Comparison of ENCODE assay signal across 12 cellular contexts in the genomic region with DNA sequence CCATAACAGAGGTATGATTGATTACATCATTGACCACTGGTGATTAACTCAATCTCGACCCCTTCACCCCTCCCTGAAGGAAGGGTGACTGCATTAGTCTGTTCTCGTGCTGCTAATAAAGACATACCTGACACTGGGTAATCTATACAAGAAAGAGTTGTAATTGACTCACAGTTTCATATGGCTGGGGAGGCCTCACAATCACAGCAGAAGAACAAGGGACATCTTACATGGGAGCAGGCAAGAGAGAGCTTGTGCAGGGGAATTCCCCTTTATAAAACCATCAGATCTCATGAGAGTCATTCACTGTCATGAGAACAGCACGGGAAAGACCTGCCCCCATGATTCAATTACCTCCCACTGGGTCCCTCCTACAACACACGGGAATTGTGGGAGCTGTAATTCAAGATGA. TPM values are rescaled to one million over a fixed set of nuclear protein-coding genes. Genes with fewer than 3 reads are reported as not detected.
A peak's percentile ranks its signal among the peaks of the same experiment; 100 is the strongest.
DNase-seq lines count a peak whose midpoint lies in the region; ATAC-seq and TF ChIP-seq lines count a peak whose summit lies in the region.
"Had no signal": no experiment of that assay in that cellular context is flagged by ENCODE, and none has a peak within 500 bp of the region (broad histone marks: within the 10 kb centered on the region; RNA-seq: fewer than 3 reads in every experiment).

No MANE protein-coding gene starts in this region.

- TF ChIP-seq CTCF in smooth muscle cell (IDR thresholded peaks at IDR 0.05; ENCODE audit: borderline replicate concordance, insufficient read depth, poor library complexity, severe bottlenecking) (no peak), suprapubic skin (IDR thresholded peaks at IDR 0.05) (no peak), A673 (conservative IDR thresholded peaks at IDR 0.05; ENCODE audit: low read depth, low read length) (no peak)

- no peak overlapping the region for H2AFZ ChIP-seq in smooth muscle cell (ENCODE audit: low read depth)

- H3K79me2 ChIP-seq in smooth muscle cell (ENCODE audit: low read depth) = no peaks in the 10 kb centered on the region

- H3K27me3 ChIP-seq in smooth muscle cell (ENCODE audit: low read depth) (no peaks in the 10 kb centered on the region), suprapubic skin (no peaks in the 10 kb centered on the region), A673 (replicated peaks; ENCODE audit: insufficient read depth, low read depth, low read length, poor library complexity) (no peaks in the 10 kb centered on the region)
- H3K27me3 ChIP-seq: tibial artery had no signal

- 65% methylated on average over 4 of the region's 4 CpGs for WGBS in smooth muscle cell (ENCODE audit: low lambda C conversion rate)
- WGBS in suprapubic skin = 45% methylated on average over 4 of the region's 4 CpGs

- no peak overlapping the region for H3K27ac Mint-ChIP-seq in activated CD4-positive, alpha-beta memory T cell treated with anti-CD3 and anti-CD28 coated beads for 36 hours
- H3K27ac Mint-ChIP-seq in activated CD4-positive, alpha-beta memory T cell treated with anti-CD3 and anti-CD28 coated beads, Interleukin-2, amount 10 ng/mL, durations not matched to agents 7 days and 5 days = no peak overlapping the region

- peaks cover 3% of the 10 kb centered on the region for H3F3A ChIP-seq in smooth muscle cell (ENCODE audit: low read depth)

- CTCF ChIA-PET in activated CD4-positive, alpha-beta memory T cell treated with anti-CD3 and anti-CD28 coated beads for 36 hours (lab: Charles Lee) = interaction anchor here (1.7 kb wide), 1 partner anchor 572 kb away, joined by 4 read pairs; no protein-coding TSS in a partner anchor
- CTCF ChIA-PET in activated CD4-positive, alpha-beta memory T cell treated with anti-CD3 and anti-CD28 coated beads, Interleukin-2, amount 10 ng/mL, durations not matched to agents 7 days and 5 days (lab: Charles Lee) = interaction anchor here (0.5 kb wide), 1 partner anchor 528 kb away, joined by 4 read pairs; no protein-coding TSS in a partner anchor
- CTCF ChIA-PET in A673 (lab: Charles Lee) = no interaction called here

- peaks cover 4% of the 10 kb centered on the region for H3K4me1 Mint-ChIP-seq in activated CD4-positive, alpha-beta memory T cell treated with anti-CD3 and anti-CD28 coated beads for 36 hours (ENCODE audit: low read depth)
- no peaks in the 10 kb centered on the region for H3K4me1 Mint-ChIP-seq in activated CD4-positive, alpha-beta memory T cell treated with anti-CD3 and anti-CD28 coated beads, Interleukin-2, amount 10 ng/mL, durations not matched to agents 7 days and 5 days

- TF ChIP-seq POLR2A in suprapubic skin (IDR thresholded peaks at IDR 0.05) = no peak

- intact Hi-C loops in activated CD4-positive, alpha-beta memory T cell treated with anti-CD3 and anti-CD28 coated beads for 36 hours (cut with micrococcal nuclease) = loop anchor here (1.0 kb wide), 1 partner anchor 85 kb away; no protein-coding TSS in a partner anchor
- intact Hi-C loops in A673 (cut with micrococcal nuclease; ENCODE audit: unreplicated experiment) = no loop called here

- peak overlapping the region; percentile 91 for H3K27ac ChIP-seq in smooth muscle cell (ENCODE audit: low read depth)
- H3K27ac ChIP-seq in suprapubic skin = no peak overlapping the region
- no peak overlapping the region for H3K27ac ChIP-seq in A673 (ENCODE audit: low read depth, low read length, poor library complexity, severe bottlenecking)
- H3K27ac ChIP-seq: SK-N-MC had no signal

- no peaks in the 10 kb centered on the region for H3K9me3 Mint-ChIP-seq in activated CD4-positive, alpha-beta memory T cell treated with anti-CD3 and anti-CD28 coated beads for 36 hours
- no peaks in the 10 kb centered on the region for H3K9me3 Mint-ChIP-seq in activated CD4-positive, alpha-beta memory T cell treated with anti-CD3 and anti-CD28 coated beads, Interleukin-2, amount 10 ng/mL, durations not matched to agents 7 days and 5 days

- no peak overlapping the region for H3K9ac ChIP-seq in smooth muscle cell (ENCODE audit: low read depth)

- POLR2A ChIA-PET in activated CD4-positive, alpha-beta memory T cell treated with anti-CD3 and anti-CD28 coated beads for 36 hours (lab: Charles Lee) = no interaction called here
- POLR2A ChIA-PET in activated CD4-positive, alpha-beta memory T cell treated with anti-CD3 and anti-CD28 coated beads, Interleukin-2, amount 10 ng/mL, durations not matched to agents 7 days and 5 days (lab: Charles Lee) = no interaction called here
- POLR2A ChIA-PET in A673 (lab: Charles Lee; ENCODE audit: low non-redundant PET) = no interaction called here

- no peaks in the 10 kb centered on the region for H3K36me3 ChIP-seq in smooth muscle cell (ENCODE audit: low read depth)
- no peaks in the 10 kb centered on the region for H3K36me3 ChIP-seq in suprapubic skin
- H3K36me3 ChIP-seq in A673 (ENCODE audit: insufficient read depth, low read length, poor library complexity, severe bottlenecking) = no peaks in the 10 kb centered on the region
- H3K36me3 ChIP-seq: tibial artery had no signal

- no peaks in the 10 kb centered on the region for H4K20me1 ChIP-seq in smooth muscle cell (ENCODE audit: low read depth)

- peaks cover 2% of the 10 kb centered on the region for H3K27me3 Mint-ChIP-seq in activated CD4-positive, alpha-beta memory T cell treated with anti-CD3 and anti-CD28 coated beads for 36 hours
- peaks cover 24% of the 10 kb centered on the region for H3K27me3 Mint-ChIP-seq in activated CD4-positive, alpha-beta memory T cell treated with anti-CD3 and anti-CD28 coated beads, Interleukin-2, amount 10 ng/mL, durations not matched to agents 7 days and 5 days

- no peak for TF ChIP-seq EP300 in suprapubic skin (IDR thresholded peaks at IDR 0.05)

- H3K36me3 Mint-ChIP-seq in activated CD4-positive, alpha-beta memory T cell treated with anti-CD3 and anti-CD28 coated beads for 36 hours = no peaks in the 10 kb centered on the region
- H3K36me3 Mint-ChIP-seq in activated CD4-positive, alpha-beta memory T cell treated with anti-CD3 and anti-CD28 coated beads, Interleukin-2, amount 10 ng/mL, durations not matched to agents 7 days and 5 days (ENCODE audit: low read depth) = no peaks in the 10 kb centered on the region

- ATAC-seq in GM21825 (IDR thresholded peaks at IDR 0.05; ENCODE audit: unreplicated experiment) (peak; percentile 69), HG03457 (IDR thresholded peaks at IDR 0.05; ENCODE audit: unreplicated experiment) (peak; percentile 65)

- no TSS peak for BruUV-seq in A673 (replicated peaks; lab: Mats Ljungman, UMichigan)

- no peak overlapping the region for H3K4me2 ChIP-seq in smooth muscle cell

- DNase-seq in activated CD4-positive, alpha-beta memory T cell treated with anti-CD3 and anti-CD28 coated beads for 36 hours = peak; percentile 27
- DNase-seq in activated CD4-positive, alpha-beta memory T cell treated with anti-CD3 and anti-CD28 coated beads, Interleukin-2, amount 10 ng/mL, durations not matched to agents 7 days and 5 days = no peak
- no peak for DNase-seq in smooth muscle cell (lab: John Stamatoyannopoulos, UW; ENCODE audit: unreplicated experiment)
- no peak for DNase-seq in NCI-H2107 treated with DMSO at 0.1 percent for 48 hours (lab: John Stamatoyannopoulos, UW; ENCODE audit: unreplicated experiment)
- DNase-seq in suprapubic skin (ENCODE audit: low spot score in 2 of 2) = no peak
- no peak for DNase-seq in A673 (ENCODE audit: low spot score)
- DNase-seq: islet precursor cell, NCI-H446 treated with DMSO at 0.1 percent for 48 hours, tibial artery had no signal

- H3K4me3 Mint-ChIP-seq in activated CD4-positive, alpha-beta memory T cell treated with anti-CD3 and anti-CD28 coated beads for 36 hours = no peak overlapping the region
- no peak overlapping the region for H3K4me3 Mint-ChIP-seq in activated CD4-positive, alpha-beta memory T cell treated with anti-CD3 and anti-CD28 coated beads, Interleukin-2, amount 10 ng/mL, durations not matched to agents 7 days and 5 days

- H3K4me1 ChIP-seq in smooth muscle cell (ENCODE audit: low read depth) (peaks cover 7% of the 10 kb centered on the region), suprapubic skin (peaks cover 20% of the 10 kb centered on the region), A673 (ENCODE audit: insufficient read depth, low read length, poor library complexity, severe bottlenecking) (no peaks in the 10 kb centered on the region)

- H3K4me3 ChIP-seq in smooth muscle cell = no peak overlapping the region
- H3K4me3 ChIP-seq in suprapubic skin = no peak overlapping the region
- no peak overlapping the region for H3K4me3 ChIP-seq in A673 (ENCODE audit: low read depth, low read length, poor library complexity, severe bottlenecking)
- H3K4me3 ChIP-seq: SK-N-MC, tibial artery had no signal

- H3K9me3 ChIP-seq in smooth muscle cell (replicated peaks; ENCODE audit: low read depth) (no peaks in the 10 kb centered on the region), suprapubic skin (no peaks in the 10 kb centered on the region), A673 (ENCODE audit: low read depth, low read length, poor library complexity, severe bottlenecking) (no peaks in the 10 kb centered on the region)
- H3K9me3 ChIP-seq: tibial artery had no signal

RNA-seq across cellular contexts. Expression of gene TMCC3, which starts 55.9 kb away (rescaled TPM):
- total RNA-seq in activated CD4-positive, alpha-beta memory T cell treated with anti-CD3 and anti-CD28 coated beads for 36 hours = under 1 TPM; 0.36 to 0.43 TPM
- 1 to 10 TPM; 1.0 to 1.2 TPM for total RNA-seq in activated CD4-positive, alpha-beta memory T cell treated with anti-CD3 and anti-CD28 coated beads, Interleukin-2, amount 10 ng/mL, durations not matched to agents 7 days and 5 days
- total RNA-seq in smooth muscle cell (10.3 and 11.2 TPM in 2 replicates), suprapubic skin (10 to 100 TPM; 11.2 to 18.1 (median 16.4) TPM), A673 (2021) (0.24 and 0.49 TPM in 2 replicates)
- 4.4 and 7.0 TPM in 2 replicates for polyA plus RNA-seq in smooth muscle cell
